ENCODE assay signal across 17 cellular contexts in the genomic region with DNA sequence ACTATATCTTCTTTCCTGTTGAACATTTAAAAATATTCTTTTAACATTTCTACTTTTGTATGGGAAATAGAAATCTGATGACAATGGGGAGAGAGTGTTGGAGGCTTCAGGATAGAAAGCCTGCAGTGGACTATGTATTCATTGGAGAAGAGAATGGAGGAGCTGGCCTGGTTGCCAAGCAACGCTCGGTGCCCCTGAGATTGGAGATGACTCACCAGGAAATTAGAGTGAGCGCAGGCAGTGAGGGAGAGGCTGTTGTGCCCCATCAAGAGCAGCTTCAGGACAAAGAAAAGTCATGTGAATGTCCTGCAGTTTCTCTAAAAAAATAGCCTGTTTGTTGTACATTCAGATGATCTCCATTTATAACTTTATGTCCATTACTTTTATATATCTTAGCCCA. TPM values are rescaled to one million over a fixed set of nuclear protein-coding genes. Genes with fewer than 3 reads are reported as not detected.
DNase-seq lines count a peak whose midpoint lies in the region; ATAC-seq lines count a peak whose summit lies in the region.
"Had no signal": no experiment of that assay in that cellular context is flagged by ENCODE, and none has a peak within 500 bp of the region (broad histone marks: within the 10 kb centered on the region; RNA-seq: fewer than 3 reads in every experiment).

No MANE protein-coding gene starts in this region.

- peak; percentile 55 for ATAC-seq in sciatic nerve
- no peak for ATAC-seq in HG02642 (IDR thresholded peaks at IDR 0.05; ENCODE audit: poor library complexity, unreplicated experiment)
- ATAC-seq: left lobe of liver, natural killer cell had no signal

- peak; percentile 5 for DNase-seq in NCI-H82 (lab: John Stamatoyannopoulos, UW)
- DNase-seq in NCI-H82 treated with DMSO at 0.1 percent for 48 hours (lab: John Stamatoyannopoulos, UW; ENCODE audit: unreplicated experiment), result no peak
- peak; percentile 3 for DNase-seq in OCI-M1 (lab: John Stamatoyannopoulos, UW)
- peak; percentile 34 to 80 for DNase-seq in hippocampal formation (lab: John Stamatoyannopoulos, UW)
- no peak for DNase-seq in sciatic nerve (ENCODE audit: low spot score)
- DNase-seq in NCI-H526 treated with DMSO at 0.1 percent for 48 hours (lab: John Stamatoyannopoulos, UW), result no peak
- no peak for DNase-seq in OCI-M2 (lab: John Stamatoyannopoulos, UW; ENCODE audit: unreplicated experiment)
- DNase-seq: activated CD4-positive, alpha-beta T cell treated with anti-CD3 and anti-CD28 coated beads for 1 hour; activated CD8-positive, alpha-beta memory T cell treated with anti-CD3 and anti-CD28 coated beads, Interleukin-2, amount 50 U/mL, for 48 hours; erythroblast; natural killer cell; NCI-H446 treated with DMSO at 0.1 percent for 48 hours; stimulated activated CD4-positive, alpha-beta T cell treated with anti-CD3 and anti-CD28 coated beads, Interleukin-4, amount 100 ng/mL, for 24 hours; T-helper 2 cell had no signal

- intact Hi-C loops in sciatic nerve (cut with DNase I), result no loop called here

RNA-seq across cellular contexts. Expression of gene ZNF835, which starts 48.7 kb away (rescaled TPM):
- total RNA-seq in sciatic nerve, result 5.1 TPM
- total RNA-seq: chondrocyte had no signal

Comparison
In these comparisons a context has a peak if more than half of its experiments do, and no peak if none do; other contexts are left out.
1. DNase-seq: peak in NCI-H82 (single experiment), OCI-M1 (single experiment) and hippocampal formation (2 of 2); none in NCI-H82 treated with DMSO at 0.1 percent for 48 hours (single experiment), sciatic nerve (single experiment), NCI-H526 treated with DMSO at 0.1 percent for 48 hours (single experiment) and OCI-M2 (single experiment).